In genomic region chr15:53982876-53983275, GRCh38 we compare ENCODE assay signal across 22 cellular contexts. TPM values are rescaled to one million over a fixed set of nuclear protein-coding genes. Genes with fewer than 3 reads are reported as not detected.
"Had no signal": no experiment of that assay in that cellular context is flagged by ENCODE, and none has a peak within 500 bp of the region (broad histone marks: within the 10 kb centered on the region; RNA-seq: fewer than 3 reads in every experiment).

No MANE protein-coding gene starts in this region.

- H3K27ac ChIP-seq: SJSA1 had no signal

- H3K4me3 ChIP-seq: MG63, SJSA1 had no signal

- H3K4me2 ChIP-seq: SK-N-SH had no signal

- H3K36me3 ChIP-seq: MG63, SJSA1 had no signal

- H3K4me1 ChIP-seq: SJSA1 had no signal

- DNase-seq: Karpas-422, KBM-7, MG63, NCI-H1092, NCI-H1105 treated with DMSO at 0.1 percent for 48 hours, NCI-H1417 treated with DMSO at 0.1 percent for 48 hours, NCI-H146, NCI-H1694 treated with DMSO at 0.1 percent for 48 hours, NCI-H1930, NCI-H2081, NCI-H2171, NCI-H226, NCI-H524, NCI-H526 treated with DMSO at 0.1 percent for 48 hours, NCI-H774, Right ventricle myocardium superior, SIG-M5, SK-N-SH, SW 1271 had no signal

- H3K9ac ChIP-seq: SK-N-SH had no signal

- H3K9me3 ChIP-seq: MG63, SK-N-SH had no signal

RNA-seq across cellular contexts. Expression of gene UNC13C, which starts 4.6 kb away (rescaled TPM):
- total RNA-seq: HT-29, NCI-H460, SJSA1 had no signal
- polyA plus RNA-seq: SK-N-SH had no signal
